ENCODE assay signal across 8 cellular contexts in genomic region chr10:62244785-62245595, GRCh38. TPM values are rescaled to one million over a fixed set of nuclear protein-coding genes. Genes with fewer than 3 reads are reported as not detected.
DNase-seq lines count a peak whose midpoint lies in the region; ATAC-seq and TF ChIP-seq lines count a peak whose summit lies in the region.

No MANE protein-coding gene starts in this region.

- DNase-seq in DMS53 treated with DMSO at 0.1 percent for 48 hours (lab: John Stamatoyannopoulos, UW; ENCODE audit: unreplicated experiment): peak; percentile 76
- DNase-seq in OCI-M1 (lab: John Stamatoyannopoulos, UW): peak; percentile 91
- DNase-seq in adipocyte (ENCODE audit: low read depth): peak; percentile 91
- DNase-seq in left cardiac atrium: no peak
- DNase-seq in gastrocnemius medialis: peak; percentile 29 to 41

- no peaks in the 10 kb centered on the region for H3K36me3 ChIP-seq in adipocyte (ENCODE audit: control insufficient read depth, insufficient read depth, low read length, severe bottlenecking)
- no peaks in the 10 kb centered on the region for H3K36me3 ChIP-seq in gastrocnemius medialis

- no peak for TF ChIP-seq POLR2A in gastrocnemius medialis (IDR thresholded peaks at IDR 0.05)

- H3K9me3 ChIP-seq in adipocyte (ENCODE audit: control insufficient read depth, low read length) (no peaks in the 10 kb centered on the region), gastrocnemius medialis (no peaks in the 10 kb centered on the region)

- H3K27me3 ChIP-seq in adipocyte (replicated peaks; ENCODE audit: control insufficient read depth, insufficient read depth, low read length) (no peaks in the 10 kb centered on the region), gastrocnemius medialis (no peaks in the 10 kb centered on the region)

- TF ChIP-seq CTCF in gastrocnemius medialis (IDR thresholded peaks at IDR 0.05 in 4 of 5, conservative IDR thresholded peaks at IDR 0.05 in 1 of 5): peak; percentile 75 to 88 (median 83)

- in situ Hi-C loops in gastrocnemius medialis (cut with MboI; ENCODE audit: low sequenced_read_pairs in 4 of 4): loop anchor here in 3 of 4 donors (5.0 to 25.0 kb wide), 4 partner anchors 133 to 348 kb away; no protein-coding TSS in a partner anchor

- ATAC-seq in GM19395 (IDR thresholded peaks at IDR 0.05; ENCODE audit: unreplicated experiment): peak; percentile 53
- peak; percentile 35 for ATAC-seq in HG03558 (IDR thresholded peaks at IDR 0.05; ENCODE audit: extremely low read depth, unreplicated experiment)
- peak; percentile 81 to 82 for ATAC-seq in left cardiac atrium
- ATAC-seq in gastrocnemius medialis: peak; percentile 82 to 83
- ATAC-seq in HG02571 (IDR thresholded peaks at IDR 0.05; ENCODE audit: unreplicated experiment): no peak

- peak overlapping the region; percentile 88 for H3K9ac ChIP-seq in adipocyte (ENCODE audit: low read length)

- no peak overlapping the region for H3K27ac ChIP-seq in gastrocnemius medialis

- peak overlapping the region; percentile 81 for H3K4me3 ChIP-seq in adipocyte (ENCODE audit: low read length)
- no peak overlapping the region for H3K4me3 ChIP-seq in gastrocnemius medialis

- intact Hi-C loops in left cardiac atrium (cut with DNase I): loop anchor here (1.0 to 5.0 kb wide), 3 partner anchors 207 to 343 kb away; partner anchors contain the start of gene ARID5B (in 1 of the 2)
- intact Hi-C loops in gastrocnemius medialis (cut with DNase I; ENCODE audit: low total_unique reads): loop anchor here (1.0 to 10.0 kb wide), 4 partner anchors 148 to 1430 kb away; no protein-coding TSS in a partner anchor

- H3K4me1 ChIP-seq in adipocyte (ENCODE audit: control insufficient read depth, insufficient read depth, low read length) (peaks cover 39% of the 10 kb centered on the region), gastrocnemius medialis (peaks cover 6 to 12% of the 10 kb centered on the region in 2 donors)

RNA-seq across cellular contexts. Expression of gene RTKN2, which starts 23.7 kb away (rescaled TPM):
- total RNA-seq in left cardiac atrium (under 1 TPM in 1 of 2 donors, not detected in 1; 0.13 TPM), gastrocnemius medialis (not detected)
